23 cellular contexts compared by ENCODE assay signal in the genomic region with DNA sequence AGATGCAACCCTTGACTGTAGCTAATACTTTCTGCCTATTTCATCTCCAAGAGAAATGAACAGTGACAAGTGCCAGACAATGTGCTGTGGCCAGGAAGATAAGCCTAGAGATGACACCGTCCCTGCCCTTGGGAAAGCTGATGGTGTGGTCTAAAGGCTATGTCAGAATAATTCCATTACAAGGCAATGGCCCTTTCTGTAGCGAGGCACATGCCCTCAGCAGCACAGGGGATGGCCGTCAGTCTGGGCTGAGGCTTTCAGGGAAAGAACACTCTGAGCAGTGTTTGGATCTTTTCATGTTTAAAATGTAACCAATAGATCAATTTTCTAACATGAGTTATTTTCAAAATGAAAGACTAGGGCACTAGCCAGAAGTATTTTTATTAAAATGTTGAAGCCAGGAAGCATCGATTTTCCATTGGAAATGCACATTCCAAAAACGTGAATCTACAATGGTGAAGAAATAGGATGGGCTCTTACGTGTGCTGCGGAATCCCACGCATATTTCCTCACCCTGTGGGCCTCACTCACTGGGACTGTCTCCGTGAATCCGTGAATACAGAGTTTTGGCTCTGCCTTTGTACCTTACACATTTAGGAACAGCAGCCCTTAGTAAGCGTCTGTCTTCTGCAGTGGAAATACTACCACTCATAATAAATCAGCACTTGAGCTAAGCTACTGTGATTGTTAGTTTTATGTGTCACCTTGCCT. TPM values are rescaled to one million over a fixed set of nuclear protein-coding genes. Genes with fewer than 3 reads are reported as not detected.
DNase-seq lines count a peak whose midpoint lies in the region; ATAC-seq and TF ChIP-seq lines count a peak whose summit lies in the region.
"Had no signal": no experiment of that assay in that cellular context is flagged by ENCODE, and none has a peak within 500 bp of the region (broad histone marks: within the 10 kb centered on the region; RNA-seq: fewer than 3 reads in every experiment).

No MANE protein-coding gene starts in this region.

- no CpG with 5 or more reads among the region's 11 CpGs for WGBS in IMR-90 (ENCODE audit: extremely low coverage in 2 of 2, insufficient read length in 1 of 2), 2 experiments
- WGBS in transverse colon (ENCODE audit: low coverage in 1 of 2), 2 donors = 74 to 76% methylated on average over 6 to 11 of the region's 11 CpGs

- H3K4me3 Mint-ChIP-seq in chondrocyte (ENCODE audit: unreplicated experiment) (no peak overlapping the region), endothelial cell (ENCODE audit: unreplicated experiment) (no peak overlapping the region)
- H3K4me3 Mint-ChIP-seq: activated CD8-positive, alpha-beta T cell treated with anti-CD3 and anti-CD28 coated beads, Interleukin-2, amount 10 ng/mL, durations not matched to agents 7 days and 5 days; stimulated activated memory B cell treated with anti-CD40 and anti-IgM and Interleukin-4, amounts not matched to agents 10 μg/mL and 1 μg/mL and 100 μg/mL, for 72 hours had no signal

- POLR2A ChIA-PET in IMR-90 (lab: Charles Lee; ENCODE audit: unreplicated experiment) = interaction anchor here (0.6 kb wide), 1 partner anchor 21 kb away, joined by 4 read pairs; no protein-coding TSS in a partner anchor

- no peak for TF ChIP-seq CTCF in IMR-90 (conservative IDR thresholded peaks at IDR 0.05; ENCODE audit: low read depth, low read length)
- no peak for TF ChIP-seq CTCF in chondrocyte (IDR thresholded peaks at IDR 0.05)
- no peak for TF ChIP-seq CTCF in osteoblast (IDR thresholded peaks at IDR 0.05; ENCODE audit: extremely low read depth, low read depth, low read length)
- TF ChIP-seq CTCF in transverse colon (IDR thresholded peaks at IDR 0.05) = no peak
- no peak for TF ChIP-seq CTCF in endothelial cell (IDR thresholded peaks at IDR 0.05; ENCODE audit: unreplicated experiment)

- H3K79me1 ChIP-seq in IMR-90 (ENCODE audit: low read depth in 1 of 2, low read length in 2 of 2) = peaks cover 41 to 91% of the 10 kb centered on the region in 2 experiments

- TF ChIP-seq POLR2A in IMR-90 (IDR thresholded peaks at IDR 0.05; ENCODE audit: low read depth, low read length) = no peak
- no peak for TF ChIP-seq POLR2A in transverse colon (IDR thresholded peaks at IDR 0.05)

- BruUV-seq in IMR-90 (replicated peaks; lab: Mats Ljungman, UMichigan) = no TSS peak

- no peak overlapping the region for H2BK5ac ChIP-seq in IMR-90 (ENCODE audit: low read depth, low read length, poor library complexity, severe bottlenecking)

- intact Hi-C loops in IMR-90 (cut with micrococcal nuclease) (no loop called here), transverse colon (cut with DNase I; ENCODE audit: low total_unique reads) (no loop called here)

- H3K4me1 ChIP-seq in IMR-90 (ENCODE audit: control insufficient read depth, insufficient read depth, low read length) (peaks cover 21% of the 10 kb centered on the region), osteoblast (ENCODE audit: insufficient read depth, low read length) (peaks cover 28% of the 10 kb centered on the region), transverse colon (peaks cover 10 to 54% (median 24%) of the 10 kb centered on the region in 4 donors)
- H3K4me1 ChIP-seq: breast epithelium had no signal

- H3K4me1 Mint-ChIP-seq in chondrocyte (ENCODE audit: low read depth) (peaks cover 94% of the 10 kb centered on the region), endothelial cell (ENCODE audit: unreplicated experiment) (peaks cover 74% of the 10 kb centered on the region)
- H3K4me1 Mint-ChIP-seq: stimulated activated memory B cell treated with anti-CD40 and anti-IgM and Interleukin-4, amounts not matched to agents 10 μg/mL and 1 μg/mL and 100 μg/mL, for 72 hours had no signal

- DNase-seq in IMR-90 (no peak), chondrocyte (ENCODE audit: low spot score) (no peak), osteoblast (ENCODE audit: insufficient read length, low spot score, missing footprints) (peak; percentile 62), transverse colon (no peak), endothelial cell (ENCODE audit: low spot score) (no peak)
- DNase-seq: activated CD4-positive, alpha-beta T cell treated with anti-CD3 and anti-CD28 coated beads for 1 hour; activated CD8-positive, alpha-beta T cell treated with anti-CD3 and anti-CD28 coated beads, Interleukin-2, amount 10 ng/mL, durations not matched to agents 7 days and 5 days; activated gamma-delta T cell; activated T-cell treated with anti-CD3 and anti-CD28 coated beads, Interleukin-2, amount 50 U/mL, for 1 hour; cortex of kidney; glutamatergic neuron; Kasumi-1; kidney glomerular epithelial cell; NCI-H1694; NCI-H526 treated with DMSO at 0.1 percent for 48 hours; stimulated activated CD4-positive, alpha-beta T cell treated with anti-CD3 and anti-CD28 coated beads, Interleukin-4, amount 100 ng/mL, for 1 hour; T-helper 1 cell had no signal

- H3K27me3 ChIP-seq in IMR-90 (ENCODE audit: control insufficient read depth, insufficient read depth, low read length) (no peaks in the 10 kb centered on the region), osteoblast (ENCODE audit: insufficient read depth, low read length) (no peaks in the 10 kb centered on the region), transverse colon (no peaks in the 10 kb centered on the region)
- H3K27me3 ChIP-seq: breast epithelium, SJSA1 had no signal

- H2BK120ac ChIP-seq in IMR-90 (ENCODE audit: low read depth, low read length) = no peak overlapping the region

- H4K91ac ChIP-seq in IMR-90 (ENCODE audit: insufficient read depth, low read depth, low read length) = no peak overlapping the region

- H4K8ac ChIP-seq in IMR-90 (ENCODE audit: low read depth in 2 of 2, low read length in 2 of 2) = no peak overlapping the region

- no peaks in the 10 kb centered on the region for H3K9me3 ChIP-seq in IMR-90 (ENCODE audit: control insufficient read depth, insufficient read depth, low read length)
- no peaks in the 10 kb centered on the region for H3K9me3 ChIP-seq in osteoblast (ENCODE audit: low read depth, low read length)
- H3K9me3 ChIP-seq in transverse colon = no peaks in the 10 kb centered on the region
- H3K9me3 ChIP-seq: breast epithelium, neutrophil, SJSA1 had no signal

- no peak overlapping the region; the same call in 1 of the 2 replicates for H3K14ac ChIP-seq in IMR-90 (replicated peaks; ENCODE audit: low read depth, low read length)

- H4K20me1 ChIP-seq in IMR-90 (ENCODE audit: insufficient read depth, low read length) = peaks cover 98% of the 10 kb centered on the region
- peaks cover 57% of the 10 kb centered on the region for H4K20me1 ChIP-seq in osteoblast (ENCODE audit: insufficient read depth, low read length)

- H3K27me3 Mint-ChIP-seq in chondrocyte (ENCODE audit: low read depth) (no peaks in the 10 kb centered on the region), endothelial cell (ENCODE audit: unreplicated experiment) (peaks cover 24% of the 10 kb centered on the region)

- H3K4me2 ChIP-seq in IMR-90 (ENCODE audit: low read depth, low read length) = no peak overlapping the region
- H3K4me2 ChIP-seq in osteoblast (ENCODE audit: insufficient read depth, low read length) = peak overlapping the region; percentile 7

- H3K79me2 ChIP-seq in osteoblast (ENCODE audit: insufficient read depth, low read length) = peaks cover 53% of the 10 kb centered on the region

- no peak overlapping the region for H2AFZ ChIP-seq in IMR-90 (replicated peaks; ENCODE audit: low read length, poor library complexity)
- H2AFZ ChIP-seq in osteoblast (ENCODE audit: low read length) = no peak overlapping the region

- H3K4me3 ChIP-seq in IMR-90 (ENCODE audit: insufficient read depth, low read depth, low read length) = no peak overlapping the region
- no peak overlapping the region for H3K4me3 ChIP-seq in osteoblast (ENCODE audit: insufficient read depth, low read length)
- H3K4me3 ChIP-seq in transverse colon = no peak overlapping the region
- H3K4me3 ChIP-seq: breast epithelium, SJSA1 had no signal

- CTCF ChIA-PET in IMR-90 (lab: Yijun Ruan, JAX) = no interaction called here

- TF ChIP-seq EP300 in transverse colon (IDR thresholded peaks at IDR 0.05; ENCODE audit: low read depth) = no peak

- H3K27ac ChIP-seq in IMR-90 (ENCODE audit: insufficient read depth, low read length) (peak overlapping the region; percentile 17; the same call in 1 of the 2 replicates), osteoblast (ENCODE audit: low read depth, low read length) (peak overlapping the region; percentile 0), transverse colon (peak overlapping the region; percentile 34 to 71 (median 54))
- H3K27ac ChIP-seq: neutrophil had no signal

- TF ChIP-seq RAD21 in IMR-90 (IDR thresholded peaks at IDR 0.05; ENCODE audit: low read length) = no peak

- no peak overlapping the region for H3K56ac ChIP-seq in IMR-90 (ENCODE audit: extremely low read depth, insufficient read depth, low read length)

- no peak overlapping the region for H4K5ac ChIP-seq in IMR-90 (ENCODE audit: low read depth, low read length)

- peaks cover 36% of the 10 kb centered on the region for H3K36me3 Mint-ChIP-seq in chondrocyte (ENCODE audit: low read depth)
- H3K36me3 Mint-ChIP-seq in endothelial cell (ENCODE audit: low read depth, unreplicated experiment) = peaks cover 67% of the 10 kb centered on the region
- H3K36me3 Mint-ChIP-seq: stimulated activated memory B cell treated with anti-CD40 and anti-IgM and Interleukin-4, amounts not matched to agents 10 μg/mL and 1 μg/mL and 100 μg/mL, for 72 hours had no signal

- peak overlapping the region; percentile 62; the same call in 1 of the 2 replicates for H2AK5ac ChIP-seq in IMR-90 (ENCODE audit: low read depth, low read length)

- H3K27ac Mint-ChIP-seq in chondrocyte (ENCODE audit: unreplicated experiment) (peak overlapping the region; percentile 86), endothelial cell (ENCODE audit: unreplicated experiment) (no peak overlapping the region)
- H3K27ac Mint-ChIP-seq: activated CD8-positive, alpha-beta T cell treated with anti-CD3 and anti-CD28 coated beads, Interleukin-2, amount 10 ng/mL, durations not matched to agents 7 days and 5 days; stimulated activated memory B cell treated with anti-CD40 and anti-IgM and Interleukin-4, amounts not matched to agents 10 μg/mL and 1 μg/mL and 100 μg/mL, for 72 hours had no signal

- ATAC-seq in IMR-90 (ENCODE audit: low read depth) (no peak), GM21786 (IDR thresholded peaks at IDR 0.05; ENCODE audit: unreplicated experiment) (no peak), GM19351 (IDR thresholded peaks at IDR 0.05; ENCODE audit: unreplicated experiment) (no peak)
- ATAC-seq: activated CD8-positive, alpha-beta T cell treated with anti-CD3 and anti-CD28 coated beads, Interleukin-2, amount 10 ng/mL, durations not matched to agents 7 days and 5 days; stimulated activated memory B cell treated with anti-CD40 and anti-IgM and Interleukin-4, amounts not matched to agents 10 μg/mL and 1 μg/mL and 100 μg/mL, for 72 hours had no signal

- H2BK15ac ChIP-seq in IMR-90 (ENCODE audit: low read depth, low read length) = no peak overlapping the region

- H3K9ac ChIP-seq in IMR-90 (ENCODE audit: low read depth, low read length) = no peak overlapping the region

- H3K9me3 Mint-ChIP-seq in chondrocyte (ENCODE audit: low read depth) (no peaks in the 10 kb centered on the region), endothelial cell (ENCODE audit: unreplicated experiment) (no peaks in the 10 kb centered on the region)

- H3K4ac ChIP-seq in IMR-90 (ENCODE audit: low read depth, low read length) = peak overlapping the region; percentile 40; the same call in 1 of the 2 replicates

- dilution Hi-C loops in IMR-90 (cut with HindIII; ENCODE audit: low sequenced_read_pairs, unreplicated experiment) = no loop called here

- peak overlapping the region; percentile 73 for H3K23ac ChIP-seq in IMR-90 (ENCODE audit: low read depth, low read length)

- in situ Hi-C loops in IMR-90 (cut with MboI; ENCODE audit: low sequenced_read_pairs) = no loop called here
- in situ Hi-C loops in transverse colon (cut with MboI; ENCODE audit: low pct_ligation_motif_present in 1 of 4, low pct_unique_long_range_greater_than_20kb in 1 of 4, low sequenced_read_pairs in 3 of 4) = no loop called here

- no peak overlapping the region; the same call in 1 of the 2 replicates for H2BK20ac ChIP-seq in IMR-90 (ENCODE audit: low read depth, low read length)

- no peak overlapping the region for H2AK9ac ChIP-seq in IMR-90 (replicated peaks; ENCODE audit: low read depth, low read length, poor library complexity)

- H3K9me1 ChIP-seq in IMR-90 (ENCODE audit: insufficient read depth, low read length) = peaks cover 62% of the 10 kb centered on the region

- H3K36me3 ChIP-seq in IMR-90 (ENCODE audit: control insufficient read depth, insufficient read depth, low read length) = peaks cover 52% of the 10 kb centered on the region
- peaks cover 31% of the 10 kb centered on the region for H3K36me3 ChIP-seq in osteoblast (ENCODE audit: insufficient read depth, low read length)
- no peaks in the 10 kb centered on the region for H3K36me3 ChIP-seq in transverse colon
- H3K36me3 ChIP-seq: breast epithelium, neutrophil had no signal

- no peak overlapping the region for H3K18ac ChIP-seq in IMR-90 (ENCODE audit: low read depth, low read length)

RNA-seq across cellular contexts. Expression of a gene that starts 22.0 kb away (rescaled TPM):
- total RNA-seq in IMR-90 (2012; rRNA removed) = 230 and 263 TPM in 2 replicates
- 301 and 337 TPM in 2 replicates for polyA plus RNA-seq in IMR-90 (2012; rRNA removed)
- polyA plus RNA-seq in IMR-90 (2012; cell fraction: cytosol; rRNA removed) = 173 and 272 TPM in 2 replicates
- polyA plus RNA-seq in IMR-90 (2012; cell fraction: nucleus; rRNA removed; ENCODE audit: low replicate concordance) = 217 and 287 TPM in 2 replicates
- total RNA-seq in chondrocyte = 2,319 to 5,210 TPM (median 5,209 TPM) in 3 replicates
- total RNA-seq in osteoblast = 412 and 433 TPM in 2 replicates
- total RNA-seq in transverse colon = 100 to 1,000 TPM in 2 of 4 donors, 10 to 100 TPM in 2; 46.4 to 180 (median 99.2) TPM
- total RNA-seq in endothelial cell (ENCODE audit: unreplicated experiment) = 2,720 TPM
- total RNA-seq: activated CD8-positive, alpha-beta T cell treated with anti-CD3 and anti-CD28 coated beads, Interleukin-2, amount 10 ng/mL, durations not matched to agents 7 days and 5 days had no signal

RNA-seq across cellular contexts. Expression of a gene that starts 22.1 kb away (rescaled TPM):
- total RNA-seq in IMR-90 (2012; rRNA removed) (90.7 and 97.5 TPM in 2 replicates), chondrocyte (1,370 to 2,411 TPM (median 2,366 TPM) in 3 replicates), osteoblast (267 and 291 TPM in 2 replicates), transverse colon (100 to 1,000 TPM in 2 of 4 donors, 10 to 100 TPM in 2; 75.1 to 322 (median 115) TPM), endothelial cell (ENCODE audit: unreplicated experiment) (1,556 TPM)
- polyA plus RNA-seq in IMR-90 (2012; rRNA removed) = 457 and 533 TPM in 2 replicates
- polyA plus RNA-seq in IMR-90 (2012; cell fraction: cytosol; rRNA removed) = 220 and 733 TPM in 2 replicates
- 553 and 1,147 TPM in 2 replicates for polyA plus RNA-seq in IMR-90 (2012; cell fraction: nucleus; rRNA removed; ENCODE audit: low replicate concordance)
- total RNA-seq: activated CD8-positive, alpha-beta T cell treated with anti-CD3 and anti-CD28 coated beads, Interleukin-2, amount 10 ng/mL, durations not matched to agents 7 days and 5 days had no signal

Comparison
In these comparisons a context has a peak if more than half of its experiments do, and no peak if none do; other contexts are left out.
1. H3K27ac ChIP-seq: peak in every context shown above with its lines; median percentile 54 in transverse colon; 17 in IMR-90; 0 in osteoblast.